ENCODE assay signal across 8 cellular contexts in genomic region chr1:173476197-173476663, GRCh38. TPM values are rescaled to one million over a fixed set of nuclear protein-coding genes. Genes with fewer than 3 reads are reported as not detected.
A peak's percentile ranks its signal among the peaks of the same experiment; 100 is the strongest.
DNase-seq lines count a peak whose midpoint lies in the region; ATAC-seq and TF ChIP-seq lines count a peak whose summit lies in the region.

No MANE protein-coding gene starts in this region.

- H3K27ac Mint-ChIP-seq in dendritic cell treated with granulocyte-macrophage colony-stimulating factor and Interleukin-4, amounts not matched to agents 40 ng/mL and 50 ng/mL, for 4 days = peak overlapping the region; percentile 96
- peak overlapping the region; percentile 87 to 88 for H3K27ac Mint-ChIP-seq in natural killer cell treated with Interleukin-12 subunit alpha and Interleukin-12 subunit beta and Interleukin-15 and Interleukin-18, amount 100 ng/mL, for 72 hours

- TF ChIP-seq CTCF in BJ (IDR thresholded peaks at IDR 0.05; ENCODE audit: insufficient read depth, low read depth, low read length) = no peak
- no peak for TF ChIP-seq CTCF in LNCaP clone FGC (IDR thresholded peaks at IDR 0.05; ENCODE audit: control insufficient read depth, extremely low read depth, insufficient read depth)

- intact Hi-C loops in dendritic cell treated with granulocyte-macrophage colony-stimulating factor and Interleukin-4, amounts not matched to agents 40 ng/mL and 50 ng/mL, for 4 days (cut with micrococcal nuclease) = loop anchor here (2.0 to 10.0 kb wide), 3 partner anchors 45 to 393 kb away; partner anchors contain the start of genes KLHL20 and ZBTB37

- POLR2A ChIA-PET in BJ (lab: Charles Lee) = no interaction called here

- no peak for ATAC-seq in natural killer cell treated with Interleukin-12 subunit alpha and Interleukin-12 subunit beta and Interleukin-15 and Interleukin-18, amount 100 ng/mL, for 72 hours
- ATAC-seq in HG03469 (IDR thresholded peaks at IDR 0.05; ENCODE audit: unreplicated experiment) (no peak), GM21447 (IDR thresholded peaks at IDR 0.05; ENCODE audit: unreplicated experiment) (no peak), GM21515 (IDR thresholded peaks at IDR 0.05; ENCODE audit: unreplicated experiment) (no peak)

- H3K27me3 Mint-ChIP-seq in dendritic cell treated with granulocyte-macrophage colony-stimulating factor and Interleukin-4, amounts not matched to agents 40 ng/mL and 50 ng/mL, for 4 days = no peaks in the 10 kb centered on the region
- H3K27me3 Mint-ChIP-seq in natural killer cell treated with Interleukin-12 subunit alpha and Interleukin-12 subunit beta and Interleukin-15 and Interleukin-18, amount 100 ng/mL, for 72 hours = no peaks in the 10 kb centered on the region

- CTCF ChIA-PET in BJ (lab: Yijun Ruan, JAX) = interaction anchor here (0.6 to 2.4 kb wide), 5 partner anchors 12 to 731 kb away, joined by 3 to 12 read pairs (median 4); no protein-coding TSS in a partner anchor

- peak overlapping the region; percentile 87 for H3K4me3 Mint-ChIP-seq in dendritic cell treated with granulocyte-macrophage colony-stimulating factor and Interleukin-4, amounts not matched to agents 40 ng/mL and 50 ng/mL, for 4 days
- H3K4me3 Mint-ChIP-seq in natural killer cell treated with Interleukin-12 subunit alpha and Interleukin-12 subunit beta and Interleukin-15 and Interleukin-18, amount 100 ng/mL, for 72 hours = peak overlapping the region; percentile 89

- H3K4me3 ChIP-seq in BJ (ENCODE audit: low read depth, low read length) = peak overlapping the region; percentile 82
- H3K4me3 ChIP-seq in LNCaP clone FGC (ENCODE audit: low read depth, low read length) = peak overlapping the region; percentile 82

- no peaks in the 10 kb centered on the region for H3K27me3 ChIP-seq in BJ (ENCODE audit: control insufficient read depth, insufficient read depth, low read length)

- peaks cover 3% of the 10 kb centered on the region for H3K9me3 Mint-ChIP-seq in dendritic cell treated with granulocyte-macrophage colony-stimulating factor and Interleukin-4, amounts not matched to agents 40 ng/mL and 50 ng/mL, for 4 days
- H3K9me3 Mint-ChIP-seq in natural killer cell treated with Interleukin-12 subunit alpha and Interleukin-12 subunit beta and Interleukin-15 and Interleukin-18, amount 100 ng/mL, for 72 hours = no peaks in the 10 kb centered on the region

- H3K4me1 Mint-ChIP-seq in dendritic cell treated with granulocyte-macrophage colony-stimulating factor and Interleukin-4, amounts not matched to agents 40 ng/mL and 50 ng/mL, for 4 days (ENCODE audit: low read depth) = peaks cover 53% of the 10 kb centered on the region
- peaks cover 41 to 54% of the 10 kb centered on the region in 2 donors for H3K4me1 Mint-ChIP-seq in natural killer cell treated with Interleukin-12 subunit alpha and Interleukin-12 subunit beta and Interleukin-15 and Interleukin-18, amount 100 ng/mL, for 72 hours (ENCODE audit: low read depth in 2 of 2)

- H3K36me3 Mint-ChIP-seq in dendritic cell treated with granulocyte-macrophage colony-stimulating factor and Interleukin-4, amounts not matched to agents 40 ng/mL and 50 ng/mL, for 4 days (ENCODE audit: low read depth) = peaks cover 24% of the 10 kb centered on the region
- peaks cover 21% of the 10 kb centered on the region for H3K36me3 Mint-ChIP-seq in natural killer cell treated with Interleukin-12 subunit alpha and Interleukin-12 subunit beta and Interleukin-15 and Interleukin-18, amount 100 ng/mL, for 72 hours

- DNase-seq in BJ (ENCODE audit: low read depth) = no peak
- no peak for DNase-seq in LNCaP clone FGC (ENCODE audit: low read depth)
- DNase-seq in natural killer cell treated with Interleukin-12 subunit alpha and Interleukin-12 subunit beta and Interleukin-15 and Interleukin-18, amount 100 ng/mL, for 72 hours (ENCODE audit: low spot score) = no peak
- no peak for DNase-seq in D341Med (ENCODE audit: low spot score)

- H3K36me3 ChIP-seq in BJ (ENCODE audit: control insufficient read depth, insufficient read depth, low read length) = peaks cover under 1% of the 10 kb centered on the region

RNA-seq across cellular contexts. Expression of gene PRDX6, which starts 0.9 kb away (rescaled TPM):
- 885 and 1,282 TPM in 2 replicates for polyA plus RNA-seq in BJ (2011; rRNA removed)
- 887 and 1,459 TPM in 2 replicates for polyA minus RNA-seq in BJ (2011; rRNA and poly(A)+ RNA removed)
- total RNA-seq in natural killer cell treated with Interleukin-12 subunit alpha and Interleukin-12 subunit beta and Interleukin-15 and Interleukin-18, amount 100 ng/mL, for 72 hours = 100 to 1,000 TPM; 119 to 155 TPM
